1 cellular context compared by ENCODE assay signal in the genomic region with DNA sequence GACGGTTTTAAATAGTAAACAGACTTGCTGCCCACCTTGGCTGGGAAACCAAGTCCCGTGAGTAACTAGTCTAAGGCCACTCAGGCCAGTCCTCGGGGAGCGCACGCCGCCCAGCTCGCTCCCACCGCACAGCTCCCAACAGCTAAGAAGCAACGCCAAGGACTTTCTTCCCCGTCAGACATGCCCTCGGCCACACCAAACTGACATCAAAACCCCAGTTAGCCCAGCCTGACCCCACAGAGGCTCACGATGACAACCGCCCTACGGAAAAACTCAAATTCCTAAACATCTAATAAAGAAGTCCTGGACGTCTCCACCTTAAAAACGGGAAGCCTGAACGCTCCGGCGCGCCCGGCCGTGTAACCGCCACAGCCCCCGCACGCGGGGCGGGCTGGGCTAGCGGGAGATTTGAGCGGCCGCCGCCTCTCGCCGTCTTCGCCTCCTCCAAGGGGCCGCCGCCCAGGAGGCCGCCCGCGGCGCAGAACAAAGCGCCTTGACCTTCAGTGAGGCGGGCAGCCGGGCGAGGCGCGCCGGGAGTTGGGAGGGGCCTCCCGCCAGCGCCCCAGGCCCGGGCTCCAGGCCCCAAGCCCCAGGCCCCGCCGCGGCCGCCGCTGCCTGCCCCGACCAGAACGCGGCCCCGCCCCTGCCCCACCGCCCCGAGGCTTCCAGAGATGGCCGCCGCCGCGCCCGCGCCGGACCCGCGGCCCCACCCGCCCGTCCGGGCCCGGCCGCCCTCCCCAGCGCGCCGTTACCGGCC.
TF ChIP-seq lines count a peak whose summit lies in the region.

No MANE protein-coding gene starts in this region.

TF ChIP-seq in HepG2, 621 proteins besides CTCF, POLR2A, EP300 and RAD21 (continued from another document and continues in another):
- TF ChIP-seq, protein P1, sequence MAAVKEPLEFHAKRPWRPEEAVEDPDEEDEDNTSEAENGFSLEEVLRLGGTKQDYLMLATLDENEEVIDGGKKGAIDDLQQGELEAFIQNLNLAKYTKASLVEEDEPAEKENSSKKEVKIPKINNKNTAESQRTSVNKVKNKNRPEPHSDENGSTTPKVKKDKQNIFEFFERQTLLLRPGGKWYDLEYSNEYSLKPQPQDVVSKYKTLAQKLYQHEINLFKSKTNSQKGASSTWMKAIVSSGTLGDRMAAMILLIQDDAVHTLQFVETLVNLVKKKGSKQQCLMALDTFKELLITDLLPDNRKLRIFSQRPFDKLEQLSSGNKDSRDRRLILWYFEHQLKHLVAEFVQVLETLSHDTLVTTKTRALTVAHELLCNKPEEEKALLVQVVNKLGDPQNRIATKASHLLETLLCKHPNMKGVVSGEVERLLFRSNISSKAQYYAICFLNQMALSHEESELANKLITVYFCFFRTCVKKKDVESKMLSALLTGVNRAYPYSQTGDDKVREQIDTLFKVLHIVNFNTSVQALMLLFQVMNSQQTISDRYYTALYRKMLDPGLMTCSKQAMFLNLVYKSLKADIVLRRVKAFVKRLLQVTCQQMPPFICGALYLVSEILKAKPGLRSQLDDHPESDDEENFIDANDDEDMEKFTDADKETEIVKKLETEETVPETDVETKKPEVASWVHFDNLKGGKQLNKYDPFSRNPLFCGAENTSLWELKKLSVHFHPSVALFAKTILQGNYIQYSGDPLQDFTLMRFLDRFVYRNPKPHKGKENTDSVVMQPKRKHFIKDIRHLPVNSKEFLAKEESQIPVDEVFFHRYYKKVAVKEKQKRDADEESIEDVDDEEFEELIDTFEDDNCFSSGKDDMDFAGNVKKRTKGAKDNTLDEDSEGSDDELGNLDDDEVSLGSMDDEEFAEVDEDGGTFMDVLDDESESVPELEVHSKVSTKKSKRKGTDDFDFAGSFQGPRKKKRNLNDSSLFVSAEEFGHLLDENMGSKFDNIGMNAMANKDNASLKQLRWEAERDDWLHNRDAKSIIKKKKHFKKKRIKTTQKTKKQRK (IDR thresholded peaks at IDR 0.05; ENCODE audit: low read length) = no peak
- TF ChIP-seq ZKSCAN1 (IDR thresholded peaks at IDR 0.05; ENCODE audit: low read length) (no peak), ZNF235 (CRISPR knock-in tag; IDR thresholded peaks at IDR 0.05; ENCODE audit: borderline replicate concordance) (no peak), ZNF468 (CRISPR knock-in tag; IDR thresholded peaks at IDR 0.05) (no peak), ZNF274 (CRISPR knock-in tag; IDR thresholded peaks at IDR 0.05) (no peak), PPARG (CRISPR knock-in tag; conservative IDR thresholded peaks at IDR 0.05) (no peak), TCF7 (IDR thresholded peaks at IDR 0.05; ENCODE audit: low read depth) (no peak), PHF21A (CRISPR knock-in tag; IDR thresholded peaks at IDR 0.05) (peak; percentile 20; the same call in 1 of the 2 replicates), RBAK (CRISPR knock-in tag; IDR thresholded peaks at IDR 0.05) (no peak), ZNF256 (CRISPR knock-in tag; conservative IDR thresholded peaks at IDR 0.05) (no peak), TP53 (CRISPR knock-in tag; conservative IDR thresholded peaks at IDR 0.05) (no peak), SIX4 (CRISPR knock-in tag; IDR thresholded peaks at IDR 0.05) (no peak), ZNF562 (CRISPR knock-in tag; IDR thresholded peaks at IDR 0.05; ENCODE audit: borderline replicate concordance) (no peak), ZNF230 (CRISPR knock-in tag; IDR thresholded peaks at IDR 0.05) (no peak), AGO2 (optimal IDR thresholded peaks at IDR 0.05; ENCODE audit: low read depth, low read length) (peak; percentile 70), CHD2 (IDR thresholded peaks at IDR 0.05; ENCODE audit: low read depth, low read length) (no peak), ATM (IDR thresholded peaks at IDR 0.05; ENCODE audit: borderline replicate concordance) (no peak), AGO1 (IDR thresholded peaks at IDR 0.05; ENCODE audit: low read depth, low read length, poor library complexity, severe bottlenecking) (no peak), BCL6 (CRISPR knock-in tag; IDR thresholded peaks at IDR 0.05) (no peak; the same call in 1 of the 2 replicates), MXI1 (IDR thresholded peaks at IDR 0.05; ENCODE audit: borderline replicate concordance, low read depth, low read length) (peak; percentile 36; the same call in 1 of the 3 replicates), NAIF1 (CRISPR knock-in tag; IDR thresholded peaks at IDR 0.05; ENCODE audit: borderline replicate concordance) (no peak), ARNT (IDR thresholded peaks at IDR 0.05) (no peak), DMAP1 (CRISPR knock-in tag; IDR thresholded peaks at IDR 0.05) (no peak), KMT2B (CRISPR knock-in tag; IDR thresholded peaks at IDR 0.05) (no peak), CREB1 (IDR thresholded peaks at IDR 0.05) (no peak), CREB1 (CRISPR knock-in tag; IDR thresholded peaks at IDR 0.05) (no peak), ZNF501 (CRISPR knock-in tag; IDR thresholded peaks at IDR 0.05) (peak; percentile 83; the same call in 1 of the 2 replicates), NFIC (IDR thresholded peaks at IDR 0.05; ENCODE audit: low read length) (no peak), ZNF878 (CRISPR knock-in tag; IDR thresholded peaks at IDR 0.05) (no peak)
- TF ChIP-seq, protein P2, sequence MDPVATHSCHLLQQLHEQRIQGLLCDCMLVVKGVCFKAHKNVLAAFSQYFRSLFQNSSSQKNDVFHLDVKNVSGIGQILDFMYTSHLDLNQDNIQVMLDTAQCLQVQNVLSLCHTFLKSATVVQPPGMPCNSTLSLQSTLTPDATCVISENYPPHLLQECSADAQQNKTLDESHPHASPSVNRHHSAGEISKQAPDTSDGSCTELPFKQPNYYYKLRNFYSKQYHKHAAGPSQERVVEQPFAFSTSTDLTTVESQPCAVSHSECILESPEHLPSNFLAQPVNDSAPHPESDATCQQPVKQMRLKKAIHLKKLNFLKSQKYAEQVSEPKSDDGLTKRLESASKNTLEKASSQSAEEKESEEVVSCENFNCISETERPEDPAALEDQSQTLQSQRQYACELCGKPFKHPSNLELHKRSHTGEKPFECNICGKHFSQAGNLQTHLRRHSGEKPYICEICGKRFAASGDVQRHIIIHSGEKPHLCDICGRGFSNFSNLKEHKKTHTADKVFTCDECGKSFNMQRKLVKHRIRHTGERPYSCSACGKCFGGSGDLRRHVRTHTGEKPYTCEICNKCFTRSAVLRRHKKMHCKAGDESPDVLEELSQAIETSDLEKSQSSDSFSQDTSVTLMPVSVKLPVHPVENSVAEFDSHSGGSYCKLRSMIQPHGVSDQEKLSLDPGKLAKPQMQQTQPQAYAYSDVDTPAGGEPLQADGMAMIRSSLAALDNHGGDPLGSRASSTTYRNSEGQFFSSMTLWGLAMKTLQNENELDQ (CRISPR knock-in tag; IDR thresholded peaks at IDR 0.05; ENCODE audit: borderline replicate concordance) = no peak
- TF ChIP-seq, protein P3, sequence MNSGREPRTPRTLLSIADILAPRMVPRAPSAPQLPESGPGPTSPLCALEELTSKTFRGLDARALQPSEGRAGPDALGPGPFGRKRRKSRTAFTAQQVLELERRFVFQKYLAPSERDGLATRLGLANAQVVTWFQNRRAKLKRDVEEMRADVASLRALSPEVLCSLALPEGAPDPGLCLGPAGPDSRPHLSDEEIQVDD (CRISPR knock-in tag; IDR thresholded peaks at IDR 0.05; ENCODE audit: borderline replicate concordance) = no peak
- TF ChIP-seq, protein P4, sequence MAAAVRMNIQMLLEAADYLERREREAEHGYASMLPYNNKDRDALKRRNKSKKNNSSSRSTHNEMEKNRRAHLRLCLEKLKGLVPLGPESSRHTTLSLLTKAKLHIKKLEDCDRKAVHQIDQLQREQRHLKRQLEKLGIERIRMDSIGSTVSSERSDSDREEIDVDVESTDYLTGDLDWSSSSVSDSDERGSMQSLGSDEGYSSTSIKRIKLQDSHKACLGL (CRISPR knock-in tag; IDR thresholded peaks at IDR 0.05) = no peak
- TF ChIP-seq, protein P5, sequence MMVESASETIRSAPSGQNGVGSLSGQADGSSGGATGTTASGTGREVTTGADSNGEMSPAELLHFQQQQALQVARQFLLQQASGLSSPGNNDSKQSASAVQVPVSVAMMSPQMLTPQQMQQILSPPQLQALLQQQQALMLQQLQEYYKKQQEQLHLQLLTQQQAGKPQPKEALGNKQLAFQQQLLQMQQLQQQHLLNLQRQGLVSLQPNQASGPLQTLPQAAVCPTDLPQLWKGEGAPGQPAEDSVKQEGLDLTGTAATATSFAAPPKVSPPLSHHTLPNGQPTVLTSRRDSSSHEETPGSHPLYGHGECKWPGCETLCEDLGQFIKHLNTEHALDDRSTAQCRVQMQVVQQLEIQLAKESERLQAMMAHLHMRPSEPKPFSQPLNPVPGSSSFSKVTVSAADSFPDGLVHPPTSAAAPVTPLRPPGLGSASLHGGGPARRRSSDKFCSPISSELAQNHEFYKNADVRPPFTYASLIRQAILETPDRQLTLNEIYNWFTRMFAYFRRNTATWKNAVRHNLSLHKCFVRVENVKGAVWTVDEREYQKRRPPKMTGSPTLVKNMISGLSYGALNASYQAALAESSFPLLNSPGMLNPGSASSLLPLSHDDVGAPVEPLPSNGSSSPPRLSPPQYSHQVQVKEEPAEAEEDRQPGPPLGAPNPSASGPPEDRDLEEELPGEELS (CRISPR knock-in tag; IDR thresholded peaks at IDR 0.05) = no peak
- TF ChIP-seq, protein P6, sequence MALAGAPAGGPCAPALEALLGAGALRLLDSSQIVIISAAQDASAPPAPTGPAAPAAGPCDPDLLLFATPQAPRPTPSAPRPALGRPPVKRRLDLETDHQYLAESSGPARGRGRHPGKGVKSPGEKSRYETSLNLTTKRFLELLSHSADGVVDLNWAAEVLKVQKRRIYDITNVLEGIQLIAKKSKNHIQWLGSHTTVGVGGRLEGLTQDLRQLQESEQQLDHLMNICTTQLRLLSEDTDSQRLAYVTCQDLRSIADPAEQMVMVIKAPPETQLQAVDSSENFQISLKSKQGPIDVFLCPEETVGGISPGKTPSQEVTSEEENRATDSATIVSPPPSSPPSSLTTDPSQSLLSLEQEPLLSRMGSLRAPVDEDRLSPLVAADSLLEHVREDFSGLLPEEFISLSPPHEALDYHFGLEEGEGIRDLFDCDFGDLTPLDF (CRISPR knock-in tag; IDR thresholded peaks at IDR 0.05) = no peak; the same call in 1 of the 2 replicates
- TF ChIP-seq, protein P7, sequence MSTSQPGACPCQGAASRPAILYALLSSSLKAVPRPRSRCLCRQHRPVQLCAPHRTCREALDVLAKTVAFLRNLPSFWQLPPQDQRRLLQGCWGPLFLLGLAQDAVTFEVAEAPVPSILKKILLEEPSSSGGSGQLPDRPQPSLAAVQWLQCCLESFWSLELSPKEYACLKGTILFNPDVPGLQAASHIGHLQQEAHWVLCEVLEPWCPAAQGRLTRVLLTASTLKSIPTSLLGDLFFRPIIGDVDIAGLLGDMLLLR (CRISPR knock-in tag; IDR thresholded peaks at IDR 0.05) = no peak
- TF ChIP-seq, protein P8, sequence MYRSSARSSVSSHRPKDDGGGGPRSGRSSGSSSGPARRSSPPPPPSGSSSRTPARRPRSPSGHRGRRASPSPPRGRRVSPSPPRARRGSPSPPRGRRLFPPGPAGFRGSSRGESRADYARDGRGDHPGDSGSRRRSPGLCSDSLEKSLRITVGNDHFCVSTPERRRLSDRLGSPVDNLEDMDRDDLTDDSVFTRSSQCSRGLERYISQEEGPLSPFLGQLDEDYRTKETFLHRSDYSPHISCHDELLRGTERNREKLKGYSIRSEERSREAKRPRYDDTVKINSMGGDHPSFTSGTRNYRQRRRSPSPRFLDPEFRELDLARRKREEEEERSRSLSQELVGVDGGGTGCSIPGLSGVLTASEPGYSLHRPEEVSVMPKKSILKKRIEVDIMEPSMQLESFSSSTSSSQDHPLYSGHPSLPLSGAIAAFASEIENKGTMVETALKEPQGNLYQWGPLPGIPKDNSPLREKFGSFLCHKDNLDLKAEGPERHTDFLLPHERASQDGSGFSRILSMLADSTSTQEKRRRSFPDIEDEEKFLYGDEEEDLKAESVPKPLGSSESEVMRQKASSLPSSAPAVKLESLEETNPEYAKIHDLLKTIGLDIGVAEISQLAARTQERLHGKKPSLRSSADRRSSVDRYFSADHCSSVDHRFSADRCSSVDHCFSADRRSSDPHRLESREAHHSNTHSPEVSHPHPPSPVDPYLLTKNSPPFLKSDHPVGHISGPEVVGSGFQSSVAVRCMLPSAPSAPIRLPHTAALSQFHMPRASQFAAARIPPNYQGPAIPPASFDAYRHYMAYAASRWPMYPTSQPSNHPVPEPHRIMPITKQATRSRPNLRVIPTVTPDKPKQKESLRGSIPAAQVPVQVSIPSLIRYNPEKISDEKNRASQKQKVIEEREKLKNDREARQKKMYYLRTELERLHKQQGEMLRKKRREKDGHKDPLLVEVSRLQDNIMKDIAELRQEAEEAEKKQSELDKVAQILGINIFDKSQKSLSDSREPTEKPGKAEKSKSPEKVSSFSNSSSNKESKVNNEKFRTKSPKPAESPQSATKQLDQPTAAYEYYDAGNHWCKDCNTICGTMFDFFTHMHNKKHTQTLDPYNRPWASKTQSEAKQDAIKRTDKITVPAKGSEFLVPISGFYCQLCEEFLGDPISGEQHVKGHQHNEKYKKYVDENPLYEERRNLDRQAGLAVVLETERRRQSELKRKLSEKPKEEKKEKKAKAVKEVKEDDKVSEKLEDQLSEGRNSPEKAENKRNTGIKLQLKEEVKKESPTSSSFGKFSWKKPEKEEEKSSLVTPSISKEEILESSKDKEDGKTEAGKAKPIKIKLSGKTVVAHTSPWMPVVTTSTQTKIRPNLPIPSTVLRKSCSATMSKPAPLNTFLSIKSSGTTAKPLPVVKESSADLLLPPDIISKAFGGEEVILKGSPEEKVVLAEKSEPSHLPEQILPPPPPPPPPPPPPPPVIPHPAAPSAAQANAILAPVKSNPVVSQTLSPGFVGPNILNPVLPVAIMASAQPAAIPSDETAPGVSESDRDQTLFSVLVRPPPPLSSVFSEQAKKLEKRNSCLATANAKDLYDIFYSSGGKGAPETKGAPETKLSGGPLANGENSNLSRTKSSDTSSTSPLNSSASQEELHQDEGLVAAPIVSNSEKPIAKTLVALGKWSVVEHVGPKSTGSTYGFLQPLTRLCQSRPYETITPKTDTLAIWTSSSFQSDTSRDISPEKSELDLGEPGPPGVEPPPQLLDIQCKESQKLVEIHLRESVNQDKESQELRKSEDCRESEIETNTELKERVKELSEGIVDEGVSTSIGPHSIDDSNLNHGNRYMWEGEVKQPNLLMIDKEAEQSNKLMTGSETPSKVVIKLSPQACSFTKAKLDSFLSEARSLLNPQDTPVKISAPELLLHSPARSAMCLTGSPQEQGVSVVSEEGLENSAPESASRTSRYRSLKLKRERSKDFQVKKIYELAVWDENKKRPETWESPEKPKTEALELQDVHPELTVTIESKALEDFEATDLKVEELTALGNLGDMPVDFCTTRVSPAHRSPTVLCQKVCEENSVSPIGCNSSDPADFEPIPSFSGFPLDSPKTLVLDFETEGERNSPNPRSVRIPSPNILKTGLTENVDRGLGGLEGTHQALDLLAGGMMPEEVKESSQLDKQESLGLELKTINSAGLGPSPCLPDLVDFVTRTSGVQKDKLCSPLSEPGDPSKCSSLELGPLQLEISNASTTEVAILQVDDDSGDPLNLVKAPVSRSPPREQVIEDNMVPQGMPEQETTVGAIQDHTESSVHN (CRISPR knock-in tag; IDR thresholded peaks at IDR 0.05) = no peak
- TF ChIP-seq, protein P9, sequence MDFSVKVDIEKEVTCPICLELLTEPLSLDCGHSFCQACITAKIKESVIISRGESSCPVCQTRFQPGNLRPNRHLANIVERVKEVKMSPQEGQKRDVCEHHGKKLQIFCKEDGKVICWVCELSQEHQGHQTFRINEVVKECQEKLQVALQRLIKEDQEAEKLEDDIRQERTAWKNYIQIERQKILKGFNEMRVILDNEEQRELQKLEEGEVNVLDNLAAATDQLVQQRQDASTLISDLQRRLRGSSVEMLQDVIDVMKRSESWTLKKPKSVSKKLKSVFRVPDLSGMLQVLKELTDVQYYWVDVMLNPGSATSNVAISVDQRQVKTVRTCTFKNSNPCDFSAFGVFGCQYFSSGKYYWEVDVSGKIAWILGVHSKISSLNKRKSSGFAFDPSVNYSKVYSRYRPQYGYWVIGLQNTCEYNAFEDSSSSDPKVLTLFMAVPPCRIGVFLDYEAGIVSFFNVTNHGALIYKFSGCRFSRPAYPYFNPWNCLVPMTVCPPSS (IDR thresholded peaks at IDR 0.05) = no peak
- TF ChIP-seq, protein P10, sequence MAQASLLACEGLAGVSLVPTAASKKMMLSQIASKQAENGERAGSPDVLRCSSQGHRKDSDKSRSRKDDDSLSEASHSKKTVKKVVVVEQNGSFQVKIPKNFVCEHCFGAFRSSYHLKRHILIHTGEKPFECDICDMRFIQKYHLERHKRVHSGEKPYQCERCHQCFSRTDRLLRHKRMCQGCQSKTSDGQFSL (CRISPR knock-in tag; IDR thresholded peaks at IDR 0.05) = no peak
